Comparison of ENCODE assay signal across 6 cellular contexts in the genomic region with DNA sequence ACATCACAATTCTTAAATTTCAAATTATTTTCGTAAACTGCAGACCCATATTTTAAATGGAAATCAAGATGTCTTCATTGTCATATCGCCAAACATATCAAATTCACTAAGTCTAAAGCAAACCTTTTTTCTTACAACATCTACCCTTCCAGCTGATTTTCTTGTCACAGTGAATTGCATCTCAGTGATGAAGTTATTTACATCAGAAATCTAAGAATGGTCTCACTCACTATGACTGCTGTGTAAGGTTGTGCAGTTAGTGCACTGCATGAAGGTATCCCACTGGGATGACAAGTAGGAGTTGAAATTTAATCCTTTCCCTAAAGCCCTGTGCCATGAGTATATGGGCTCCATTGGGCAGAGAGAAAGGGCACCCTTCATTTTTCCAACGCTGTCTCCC.
"Had no signal": no experiment of that assay in that cellular context is flagged by ENCODE, and none has a peak within 500 bp of the region (broad histone marks: within the 10 kb centered on the region; RNA-seq: fewer than 3 reads in every experiment).

No MANE protein-coding gene starts in this region.

- H3K4me2 ChIP-seq: GM23338 had no signal

- ATAC-seq: GM23338, HepG2 had no signal

- DNase-seq: H9, HCEC 1CT, KBM-7 had no signal

- H3K4me3 ChIP-seq: GM23338 had no signal

- H3K27ac ChIP-seq: HL-60 had no signal
